16 cellular contexts compared by ENCODE assay signal in genomic region chr6:50952092-50952932, GRCh38.
DNase-seq lines count a peak whose midpoint lies in the region; ATAC-seq, FAIRE-seq and TF ChIP-seq lines count a peak whose summit lies in the region.
"Had no signal": no experiment of that assay in that cellular context is flagged by ENCODE, and none has a peak within 500 bp of the region (broad histone marks: within the 10 kb centered on the region; RNA-seq: fewer than 3 reads in every experiment).

No MANE protein-coding gene starts in this region.

- FAIRE-seq in K562 (lab: Jason Lieb, UNC): peak; percentile 76

- H3K4me3 ChIP-seq in HUES48 (ENCODE audit: low read depth, low read length): no peak overlapping the region
- no peak overlapping the region for H3K4me3 ChIP-seq in K562
- H3K4me3 ChIP-seq: heart right ventricle, tibial nerve had no signal

- CTCF ChIA-PET in K562 (lab: Yijun Ruan, JAX; ENCODE audit: low intra/inter-chr PET ratio): no interaction called here

- H4K20me1 ChIP-seq in K562 (replicated peaks; ENCODE audit: control insufficient read depth, insufficient read depth, low read length): no peaks in the 10 kb centered on the region

- BruUV-seq in K562 (replicated peaks; lab: Mats Ljungman, UMichigan): no TSS peak

- peak overlapping the region; percentile 24 for H3K4me3 Mint-ChIP-seq in osteocyte (ENCODE audit: unreplicated experiment)
- H3K4me3 Mint-ChIP-seq: activated naive CD4-positive, alpha-beta T cell treated with anti-CD3 and anti-CD28 coated beads for 36 hours had no signal

- H3K27me3 ChIP-seq in HUES48 (ENCODE audit: control insufficient read depth, insufficient read depth, low read length): no peaks in the 10 kb centered on the region
- no peaks in the 10 kb centered on the region for H3K27me3 ChIP-seq in K562 (ENCODE audit: control insufficient read depth in 2 of 2, insufficient read depth in 2 of 2, low read length in 2 of 2)
- H3K27me3 ChIP-seq: heart right ventricle, tibial nerve had no signal

- no peaks in the 10 kb centered on the region for H3K9me1 ChIP-seq in K562 (ENCODE audit: control insufficient read depth, insufficient read depth, low read length)

- H3K4me1 ChIP-seq in HUES48 (ENCODE audit: control insufficient read depth, insufficient read depth, low read length): peaks cover 18% of the 10 kb centered on the region
- peaks cover 8 to 25% of the 10 kb centered on the region in 2 experiments for H3K4me1 ChIP-seq in K562 (replicated peaks in 1 of 2; ENCODE audit: control insufficient read depth in 2 of 2, insufficient read depth in 2 of 2, low read length in 2 of 2)
- H3K4me1 ChIP-seq: heart right ventricle, tibial nerve had no signal

- peak overlapping the region; percentile 73 for H2AFZ ChIP-seq in K562 (ENCODE audit: low read depth, low read length)

- H3K27me3 Mint-ChIP-seq in osteocyte (ENCODE audit: unreplicated experiment): no peaks in the 10 kb centered on the region
- H3K27me3 Mint-ChIP-seq: progenitor cell of endocrine pancreas had no signal

- H3K36me3 ChIP-seq in HUES48 (ENCODE audit: control insufficient read depth, insufficient read depth, low read length) (no peaks in the 10 kb centered on the region), K562 (ENCODE audit: control insufficient read depth, insufficient read depth, low read length) (no peaks in the 10 kb centered on the region)
- H3K36me3 ChIP-seq: heart right ventricle, tibial nerve had no signal

- H3K79me2 ChIP-seq in K562 (ENCODE audit: control insufficient read depth, insufficient read depth, low read length): no peaks in the 10 kb centered on the region

- no peak for TF ChIP-seq EP300 in K562 (IDR thresholded peaks at IDR 0.05; ENCODE audit: low read length)

- peaks cover 22% of the 10 kb centered on the region for H3K4me1 Mint-ChIP-seq in osteocyte (ENCODE audit: unreplicated experiment)

- H3K9me3 ChIP-seq in HUES48 (ENCODE audit: control insufficient read depth, insufficient read depth, low read length) (no peaks in the 10 kb centered on the region), K562 (replicated peaks; ENCODE audit: control insufficient read depth, insufficient read depth, low read depth, low read length) (no peaks in the 10 kb centered on the region)
- H3K9me3 ChIP-seq: heart right ventricle, tibial nerve had no signal

- in situ Hi-C loops in K562 (cut with MboI): no loop called here
- in situ Hi-C loops in ACHN (cut with HindIII; ENCODE audit: low pct_ligation_motif_present, low pct_unique_long_range_greater_than_20kb, low sequenced_read_pairs): no loop called here

- H3K9ac ChIP-seq in HUES48 (ENCODE audit: low read depth, low read length) (no peak overlapping the region), K562 (ENCODE audit: insufficient read depth in 1 of 2, low read depth in 2 of 2, low read length in 2 of 2) (no peak overlapping the region; a peak in 1 of 4 replicates)

- peak overlapping the region; percentile 93 for H3K27ac Mint-ChIP-seq in osteocyte (ENCODE audit: unreplicated experiment)
- H3K27ac Mint-ChIP-seq: activated naive CD4-positive, alpha-beta T cell treated with anti-CD3 and anti-CD28 coated beads for 36 hours; progenitor cell of endocrine pancreas had no signal

- no peaks in the 10 kb centered on the region for H3K36me3 Mint-ChIP-seq in osteocyte (ENCODE audit: unreplicated experiment)

- no peaks in the 10 kb centered on the region for H3K9me3 Mint-ChIP-seq in osteocyte (ENCODE audit: unreplicated experiment)

- WGBS in K562 (ENCODE audit: insufficient coverage, low coverage, missing lambda C conversion rate): 63% methylated on average over 7 of the region's 7 CpGs

- TF ChIP-seq RAD21 in K562 (CRISPR knock-in tag; conservative IDR thresholded peaks at IDR 0.05 in 1 of 2, IDR thresholded peaks at IDR 0.05 in 1 of 2): peak in 1 of 2 experiments; percentile 11; a peak in 1 of 4 replicates

- peak; percentile 90 for ATAC-seq in K562
- ATAC-seq: heart right ventricle had no signal

- peak in 1 of 3 experiments; percentile 9; a peak in 1 of 6 replicates for TF ChIP-seq CTCF in K562 (IDR thresholded peaks at IDR 0.05 in 2 of 3, conservative IDR thresholded peaks at IDR 0.05 in 1 of 3; ENCODE audit: insufficient read depth in 2 of 3, low read depth in 1 of 3, low read length in 3 of 3)
- TF ChIP-seq CTCF in osteocyte (IDR thresholded peaks at IDR 0.05): peak; percentile 37

- intact Hi-C loops in K562 (cut with micrococcal nuclease): no loop called here

- DNase-seq in DMS53 (lab: John Stamatoyannopoulos, UW): peak; percentile 28
- DNase-seq in DMS53 treated with DMSO at 0.1 percent for 48 hours (lab: John Stamatoyannopoulos, UW; ENCODE audit: unreplicated experiment): no peak
- peak in 2 of 4 experiments; percentile 61 to 68 for DNase-seq in K562 (ENCODE audit: extremely low read depth in 1 of 4, low spot score in 3 of 4)
- DNase-seq in osteocyte (ENCODE audit: extremely low spot score, unreplicated experiment): no peak
- no peak for DNase-seq in SHP77 treated with DMSO at 0.1 percent for 48 hours (lab: John Stamatoyannopoulos, UW)
- DNase-seq in AML-193 (lab: John Stamatoyannopoulos, UW): no peak
- no peak for DNase-seq in ACHN
- DNase-seq: activated CD4-positive, alpha-beta T cell treated with anti-CD3 and anti-CD28 coated beads for 48 hours; activated naive CD4-positive, alpha-beta T cell treated with anti-CD3 and anti-CD28 coated beads for 36 hours; heart right ventricle; NCI-H1694 treated with DMSO at 0.1 percent for 48 hours had no signal

- POLR2A ChIA-PET in K562 (lab: Yijun Ruan, JAX): interaction anchor here (0.6 to 1.9 kb wide), 3 partner anchors 10 to 73 kb away, joined by 3 to 5 read pairs (median 4); no protein-coding TSS in a partner anchor

- H3K27ac ChIP-seq in HUES48 (ENCODE audit: low read depth, low read length): peak overlapping the region; percentile 70
- H3K27ac ChIP-seq in K562 (ENCODE audit: extremely low read depth, low read depth, low read length): no peak overlapping the region
- H3K27ac ChIP-seq: 22Rv1, heart right ventricle, HL-60, tibial nerve had no signal

- TF ChIP-seq POLR2A in K562 (conservative IDR thresholded peaks at IDR 0.05): no peak

- H3K4me2 ChIP-seq in K562 (ENCODE audit: insufficient read depth, low read length): no peak overlapping the region

TF ChIP-seq in K562, 482 proteins besides CTCF, POLR2A, EP300 and RAD21 (continues in another document):
- TF ChIP-seq ARID1B (IDR thresholded peaks at IDR 0.05): peak; percentile 33; the same call in 1 of the 2 replicates
- peak; percentile 79 for TF ChIP-seq MAFK (IDR thresholded peaks at IDR 0.05; ENCODE audit: low read length)
- peak; percentile 9; the same call in 1 of the 2 replicates for TF ChIP-seq NFIC (IDR thresholded peaks at IDR 0.05)
- no peak for TF ChIP-seq ZNF766 (CRISPR knock-in tag; conservative IDR thresholded peaks at IDR 0.05)
- peak; percentile 8 for TF ChIP-seq MEIS2 (IDR thresholded peaks at IDR 0.05; ENCODE audit: partially characterized antibody)
- TF ChIP-seq JUN (IDR thresholded peaks at IDR 0.05; ENCODE audit: borderline replicate concordance, low read depth, low read length): no peak
- no peak for TF ChIP-seq JUN (CRISPR knock-in tag; IDR thresholded peaks at IDR 0.05; ENCODE audit: borderline replicate concordance)
- peak; percentile 63 for TF ChIP-seq ZNF592 (IDR thresholded peaks at IDR 0.05)
- TF ChIP-seq RHOXF2B (CRISPR knock-in tag; conservative IDR thresholded peaks at IDR 0.05): no peak
- TF ChIP-seq ZNF316 (IDR thresholded peaks at IDR 0.05): peak; percentile 93
- peak; percentile 91 for TF ChIP-seq MAFG (tag; conservative IDR thresholded peaks at IDR 0.05)
- no peak for TF ChIP-seq RBM22 (IDR thresholded peaks at IDR 0.05; ENCODE audit: low read depth, low read length, poor library complexity, severe bottlenecking)
- TF ChIP-seq ETV1 (tag; conservative IDR thresholded peaks at IDR 0.05; ENCODE audit: low read depth): no peak
- TF ChIP-seq JUND (IDR thresholded peaks at IDR 0.05; ENCODE audit: borderline replicate concordance, low read depth, low read length): peak; percentile 23; the same call in 1 of the 2 replicates
- 0 out of 3 replicates have a peak, but pooled peaks have one; percentile 21 for TF ChIP-seq JUND (tag; IDR thresholded peaks at IDR 0.05; ENCODE audit: borderline replicate concordance, low read depth, low read length)
- TF ChIP-seq TCF3 (CRISPR knock-in tag; IDR thresholded peaks at IDR 0.05): peak; percentile 7; the same call in 1 of the 2 replicates
- TF ChIP-seq ZNF668 (CRISPR knock-in tag; IDR thresholded peaks at IDR 0.05): no peak
